ENCODE assay signal across 10 cellular contexts in genomic region chr20:21074605-21075336, GRCh38. TPM values are rescaled to one million over a fixed set of nuclear protein-coding genes. Genes with fewer than 3 reads are reported as not detected.
DNase-seq lines count a peak whose midpoint lies in the region; ATAC-seq and TF ChIP-seq lines count a peak whose summit lies in the region.
"Had no signal": no experiment of that assay in that cellular context is flagged by ENCODE, and none has a peak within 500 bp of the region (broad histone marks: within the 10 kb centered on the region; RNA-seq: fewer than 3 reads in every experiment).

No MANE protein-coding gene starts in this region.

- H3K9me3 ChIP-seq in mesenchymal stem cell (ENCODE audit: control insufficient read depth, low read length): no peaks in the 10 kb centered on the region

- no peak overlapping the region for H2BK15ac ChIP-seq in mesenchymal stem cell (ENCODE audit: low read depth, poor library complexity, severe bottlenecking)

- H3K27ac ChIP-seq in mesenchymal stem cell (ENCODE audit: low read length, poor library complexity, severe bottlenecking): no peak overlapping the region
- H3K27ac ChIP-seq: VCaP had no signal

- no peaks in the 10 kb centered on the region for H3K4me1 ChIP-seq in mesenchymal stem cell (ENCODE audit: control insufficient read depth, insufficient read depth, low read depth, low read length)

- no peak overlapping the region for H2BK5ac ChIP-seq in mesenchymal stem cell (ENCODE audit: low read depth, low read length, poor library complexity, severe bottlenecking)

- peaks cover 0 to 10% of the 10 kb centered on the region in 2 experiments for H3K27me3 ChIP-seq in mesenchymal stem cell (ENCODE audit: control insufficient read depth in 1 of 2, insufficient read depth in 1 of 2, low read length in 2 of 2)

- H3K36me3 ChIP-seq in mesenchymal stem cell (ENCODE audit: control insufficient read depth in 1 of 2, insufficient read depth in 2 of 2, low read depth in 1 of 2, low read length in 2 of 2): no peaks in the 10 kb centered on the region

- no peak overlapping the region for H2BK12ac ChIP-seq in mesenchymal stem cell (ENCODE audit: low read length in 2 of 2)

- no peak for TF ChIP-seq POLR2A in NB4 (IDR thresholded peaks at IDR 0.05; ENCODE audit: extremely low read depth, insufficient read length)

- H3K9me3 Mint-ChIP-seq in natural killer cell treated with Interleukin-12 subunit alpha and Interleukin-12 subunit beta and Interleukin-15 and Interleukin-18, amount 100 ng/mL, for 72 hours: no peaks in the 10 kb centered on the region
- H3K9me3 Mint-ChIP-seq in natural killer cell: no peaks in the 10 kb centered on the region

- no peak for TF ChIP-seq CTCF in natural killer cell (IDR thresholded peaks at IDR 0.05)
- no peak for TF ChIP-seq CTCF in NB4 (IDR thresholded peaks at IDR 0.05; ENCODE audit: low read depth, low read length)

- no peak overlapping the region for H3K4ac ChIP-seq in mesenchymal stem cell (ENCODE audit: low read depth in 1 of 2, low read length in 2 of 2)

- H3K9ac ChIP-seq in mesenchymal stem cell (ENCODE audit: low read length): no peak overlapping the region

- no peak overlapping the region for H3K23ac ChIP-seq in mesenchymal stem cell (ENCODE audit: low read length in 2 of 2)

- no peak overlapping the region for H3K18ac ChIP-seq in mesenchymal stem cell (ENCODE audit: low read depth in 1 of 2, low read length in 2 of 2)

- intact Hi-C loops in natural killer cell (cut with micrococcal nuclease): no loop called here

- no peak for DNase-seq in natural killer cell treated with Interleukin-12 subunit alpha and Interleukin-12 subunit beta and Interleukin-15 and Interleukin-18, amount 100 ng/mL, for 72 hours (ENCODE audit: low spot score)
- DNase-seq in natural killer cell: no peak
- DNase-seq in NB4 (ENCODE audit: low read depth): peak; percentile 91
- no peak for DNase-seq in activated gamma-delta T cell treated with Interleukin-2 at 50 U/mL for 16 hours
- DNase-seq in islet precursor cell: no peak
- DNase-seq in mesenchymal stem cell: no peak
- no peak for DNase-seq in globus pallidus (ENCODE audit: low spot score)

- peaks cover 25 to 39% of the 10 kb centered on the region in 2 donors for H3K27me3 Mint-ChIP-seq in natural killer cell treated with Interleukin-12 subunit alpha and Interleukin-12 subunit beta and Interleukin-15 and Interleukin-18, amount 100 ng/mL, for 72 hours
- peaks cover 21 to 35% of the 10 kb centered on the region in 2 donors for H3K27me3 Mint-ChIP-seq in natural killer cell (ENCODE audit: low read depth in 2 of 2)

- WGBS in mesenchymal stem cell: 77% methylated on average over 8 of the region's 12 CpGs

- no peak overlapping the region for H3K4me2 ChIP-seq in mesenchymal stem cell (ENCODE audit: low read length, poor library complexity, severe bottlenecking)

- H2BK120ac ChIP-seq in mesenchymal stem cell (ENCODE audit: low read depth, low read length): no peak overlapping the region

- no peak overlapping the region for H4K91ac ChIP-seq in mesenchymal stem cell (ENCODE audit: low read length)

- H3K4me3 Mint-ChIP-seq in natural killer cell treated with Interleukin-12 subunit alpha and Interleukin-12 subunit beta and Interleukin-15 and Interleukin-18, amount 100 ng/mL, for 72 hours: peak overlapping the region; percentile 21
- H3K4me3 Mint-ChIP-seq in natural killer cell: no peak overlapping the region

- H3K79me1 ChIP-seq in mesenchymal stem cell (replicated peaks; ENCODE audit: low read length, poor library complexity, severe bottlenecking): no peaks in the 10 kb centered on the region

- no peaks in the 10 kb centered on the region for H3K36me3 Mint-ChIP-seq in natural killer cell treated with Interleukin-12 subunit alpha and Interleukin-12 subunit beta and Interleukin-15 and Interleukin-18, amount 100 ng/mL, for 72 hours
- H3K36me3 Mint-ChIP-seq in natural killer cell: no peaks in the 10 kb centered on the region

- H3K4me3 ChIP-seq in NB4 (ENCODE audit: low read depth, low read length): no peak overlapping the region
- H3K4me3 ChIP-seq in mesenchymal stem cell (ENCODE audit: insufficient read depth in 1 of 2, low read depth in 1 of 2, low read length in 2 of 2): no peak overlapping the region
- H3K4me3 ChIP-seq: lung had no signal

- H3K4me1 Mint-ChIP-seq in natural killer cell treated with Interleukin-12 subunit alpha and Interleukin-12 subunit beta and Interleukin-15 and Interleukin-18, amount 100 ng/mL, for 72 hours (ENCODE audit: low read depth in 2 of 2): peaks cover 0 to 7% of the 10 kb centered on the region in 2 donors
- H3K4me1 Mint-ChIP-seq in natural killer cell: no peaks in the 10 kb centered on the region

- peak in 1 of 2 donors; percentile 90 for ATAC-seq in natural killer cell treated with Interleukin-12 subunit alpha and Interleukin-12 subunit beta and Interleukin-15 and Interleukin-18, amount 100 ng/mL, for 72 hours
- no peak for ATAC-seq in natural killer cell
- peak; percentile 98 for ATAC-seq in HG02884 (IDR thresholded peaks at IDR 0.05; ENCODE audit: unreplicated experiment)

- H2AK5ac ChIP-seq in mesenchymal stem cell (ENCODE audit: low read length, severe bottlenecking): no peak overlapping the region

- no peak overlapping the region for H2AFZ ChIP-seq in mesenchymal stem cell (ENCODE audit: low read depth, low read length)

- H3K14ac ChIP-seq in mesenchymal stem cell (ENCODE audit: low read length in 2 of 2): no peak overlapping the region

- H3K27ac Mint-ChIP-seq in natural killer cell treated with Interleukin-12 subunit alpha and Interleukin-12 subunit beta and Interleukin-15 and Interleukin-18, amount 100 ng/mL, for 72 hours: no peak overlapping the region
- H3K27ac Mint-ChIP-seq in natural killer cell: no peak overlapping the region

- no peak overlapping the region for H4K8ac ChIP-seq in mesenchymal stem cell (ENCODE audit: low read length)

RNA-seq across cellular contexts. Expression of gene LINC00237, which starts 31.4 kb away (rescaled TPM):
- total RNA-seq in natural killer cell treated with Interleukin-12 subunit alpha and Interleukin-12 subunit beta and Interleukin-15 and Interleukin-18, amount 100 ng/mL, for 72 hours: not detected
- not detected for total RNA-seq in natural killer cell
- not detected for polyA plus RNA-seq in mesenchymal stem cell (2013, experiment 1 of 2)
- polyA plus RNA-seq in mesenchymal stem cell (2013, experiment 2 of 2): not detected
- total RNA-seq: lung had no signal

RNA-seq across cellular contexts. Expression of gene KIZ, which starts 51.1 kb away (rescaled TPM):
- total RNA-seq in natural killer cell treated with Interleukin-12 subunit alpha and Interleukin-12 subunit beta and Interleukin-15 and Interleukin-18, amount 100 ng/mL, for 72 hours: 10 to 100 TPM; 10.5 to 20.6 TPM
- 10 to 100 TPM; 32.9 to 38.2 (median 35.3) TPM for total RNA-seq in natural killer cell
- 12.6 TPM for polyA plus RNA-seq in mesenchymal stem cell (2013, experiment 1 of 2)
- polyA plus RNA-seq in mesenchymal stem cell (2013, experiment 2 of 2): 10.5 TPM
